21 cellular contexts compared by ENCODE assay signal in genomic region chr6:89727501-89727900, GRCh38.
DNase-seq lines count a peak whose midpoint lies in the region; ATAC-seq and TF ChIP-seq lines count a peak whose summit lies in the region.
"Had no signal": no experiment of that assay in that cellular context is flagged by ENCODE, and none has a peak within 500 bp of the region (broad histone marks: within the 10 kb centered on the region; RNA-seq: fewer than 3 reads in every experiment).

No MANE protein-coding gene starts in this region.

- no peak overlapping the region for H3K4me2 ChIP-seq in GM23338

- in situ Hi-C loops in SK-MEL-5 (cut with HindIII; ENCODE audit: low pct_unique_long_range_greater_than_20kb, low sequenced_read_pairs), result no loop called here

- ATAC-seq in GM23338 (no peak), HG03571 (IDR thresholded peaks at IDR 0.05; ENCODE audit: unreplicated experiment) (no peak)
- ATAC-seq: HepG2 had no signal

- BruUV-seq in MCF 10A (replicated peaks; lab: Mats Ljungman, UMichigan), result no TSS peak

- H2AFZ ChIP-seq in GM23338, result no peak overlapping the region

- H3K27me3 ChIP-seq in GM23338 (ENCODE audit: insufficient read depth), result no peaks in the 10 kb centered on the region
- H3K27me3 ChIP-seq: BE2C had no signal

- H3K9me3 Mint-ChIP-seq in GM23338 (no peaks in the 10 kb centered on the region), MCF 10A (ENCODE audit: unreplicated experiment) (no peaks in the 10 kb centered on the region)
- H3K9me3 Mint-ChIP-seq: CD8-positive, alpha-beta memory T cell had no signal

- peaks cover 100% of the 10 kb centered on the region for H3K36me3 ChIP-seq in GM23338 (ENCODE audit: insufficient read depth)

- peaks cover 13% of the 10 kb centered on the region for H4K20me1 ChIP-seq in GM23338 (replicated peaks; ENCODE audit: insufficient read depth)

- CTCF ChIA-PET in MCF 10A (lab: Yijun Ruan, JAX), result interaction anchor here (0.6 to 1.2 kb wide), 2 partner anchors 11 to 84 kb away, joined by 3 to 4 read pairs; no protein-coding TSS in a partner anchor

- no peak overlapping the region for H3K4me3 Mint-ChIP-seq in GM23338
- no peak overlapping the region for H3K4me3 Mint-ChIP-seq in MCF 10A (ENCODE audit: unreplicated experiment)
- H3K4me3 Mint-ChIP-seq: CD4-positive, CD25-positive, alpha-beta regulatory T cell; CD8-positive, alpha-beta memory T cell; IgD-negative memory B cell had no signal

- POLR2A ChIA-PET in MCF 10A (lab: Yijun Ruan, JAX), result no interaction called here

- no peaks in the 10 kb centered on the region for H3K9me2 ChIP-seq in GM23338 (ENCODE audit: insufficient read depth)

- H3K4me1 Mint-ChIP-seq in GM23338 (no peaks in the 10 kb centered on the region), MCF 10A (ENCODE audit: insufficient read depth, unreplicated experiment) (no peaks in the 10 kb centered on the region)
- H3K4me1 Mint-ChIP-seq: CD8-positive, alpha-beta memory T cell; IgD-negative memory B cell had no signal

- H3F3A ChIP-seq in GM23338 (replicated peaks; ENCODE audit: low read depth), result no peaks in the 10 kb centered on the region; the same call in 1 of the 2 replicates

- intact Hi-C loops in MCF 10A (cut with micrococcal nuclease), result no loop called here

- H3K27ac ChIP-seq in GM23338 (ENCODE audit: low read depth), result no peak overlapping the region; the same call in 1 of the 2 replicates

- H3K4me1 ChIP-seq in GM23338 (ENCODE audit: insufficient read depth), result no peaks in the 10 kb centered on the region
- H3K4me1 ChIP-seq: BE2C, Caco-2 had no signal

- TF ChIP-seq CTCF in GM23338 (conservative IDR thresholded peaks at IDR 0.05; ENCODE audit: low read depth in 2 of 2) (no peak), MCF 10A (IDR thresholded peaks at IDR 0.05; ENCODE audit: unreplicated experiment) (no peak)

- H3K36me3 Mint-ChIP-seq in GM23338 (ENCODE audit: low read depth) (peaks cover 97% of the 10 kb centered on the region), MCF 10A (ENCODE audit: insufficient read depth, unreplicated experiment) (peaks cover 83% of the 10 kb centered on the region)

- H3K27me3 Mint-ChIP-seq in GM23338 (ENCODE audit: insufficient read depth, low read depth, poor library complexity) (no peaks in the 10 kb centered on the region), MCF 10A (ENCODE audit: insufficient read depth, unreplicated experiment) (no peaks in the 10 kb centered on the region)
- H3K27me3 Mint-ChIP-seq: CD4-positive, CD25-positive, alpha-beta regulatory T cell; CD8-positive, alpha-beta memory T cell; IgD-negative memory B cell had no signal

- no peak overlapping the region for H3K4me3 ChIP-seq in GM23338
- H3K4me3 ChIP-seq: HAP-1 had no signal

- peaks cover 3% of the 10 kb centered on the region; the same call in 1 of the 2 replicates for H3K79me2 ChIP-seq in GM23338 (replicated peaks; ENCODE audit: insufficient read depth)

- H3K27ac Mint-ChIP-seq in GM23338 (peak overlapping the region; percentile 2; the same call in 1 of the 2 replicates), MCF 10A (ENCODE audit: low read depth, unreplicated experiment) (no peak overlapping the region)
- H3K27ac Mint-ChIP-seq: CD4-positive, CD25-positive, alpha-beta regulatory T cell had no signal

- DNase-seq in GM23338 (ENCODE audit: low spot score) (no peak), NOMO-1 treated with DMSO at 0.1 percent for 48 hours (lab: John Stamatoyannopoulos, UW; ENCODE audit: unreplicated experiment) (peak; percentile 49), SK-MEL-5 (ENCODE audit: low read depth, low spot score) (peak; percentile 96), foreskin melanocyte (peak; percentile 94), DMS 273 (lab: John Stamatoyannopoulos, UW; ENCODE audit: unreplicated experiment) (no peak), HCEC 1CT (no peak), MCF 10A (ENCODE audit: unreplicated experiment) (no peak)
- DNase-seq: ACHN; BE2C; C1 segment of cervical spinal cord; Caco-2; CD4-positive, CD25-positive, alpha-beta regulatory T cell; CD8-positive, alpha-beta memory T cell; DMS153; DMS79; GDM1; KBM-7 had no signal

TF ChIP-seq in GM23338, 12 proteins besides CTCF, POLR2A, EP300 and RAD21:
- no peak for TF ChIP-seq ZNF331 (CRISPR knock-in tag; IDR thresholded peaks at IDR 0.05; ENCODE audit: low read depth)
- TF ChIP-seq CREB1 (CRISPR knock-in tag; IDR thresholded peaks at IDR 0.05; ENCODE audit: low read depth), result no peak
- no peak for TF ChIP-seq NANOG (IDR thresholded peaks at IDR 0.05; ENCODE audit: borderline replicate concordance)
- no peak for TF ChIP-seq REST (IDR thresholded peaks at IDR 0.05; ENCODE audit: unreplicated experiment)
- TF ChIP-seq ZNF114 (CRISPR knock-in tag; IDR thresholded peaks at IDR 0.05), result no peak
- TF ChIP-seq EZH2phosphoT487 (IDR thresholded peaks at IDR 0.05; ENCODE audit: unreplicated experiment), result no peak
- no peak for TF ChIP-seq EZH2 (IDR thresholded peaks at IDR 0.05; ENCODE audit: low read depth, unreplicated experiment)
- no peak for TF ChIP-seq ETS1 (IDR thresholded peaks at IDR 0.05)

Comparison
In these comparisons a context has a peak if more than half of its experiments do, and no peak if none do; other contexts are left out.
1. DNase-seq: peak in NOMO-1 treated with DMSO at 0.1 percent for 48 hours (single experiment), SK-MEL-5 (single experiment) and foreskin melanocyte (single experiment); none in GM23338 (single experiment), DMS 273 (single experiment), HCEC 1CT (single experiment) and MCF 10A (single experiment).